ENCODE assay signal across 1 cellular context in genomic region chr2:72538486-72538885, GRCh38.
TF ChIP-seq lines count a peak whose summit lies in the region.

No MANE protein-coding gene starts in this region.

TF ChIP-seq in GM23338, 12 proteins besides CTCF, POLR2A, EP300 and RAD21 (continued from another document):
- TF ChIP-seq ZNF462 (CRISPR knock-in tag; IDR thresholded peaks at IDR 0.05) (no peak), EZH2 (IDR thresholded peaks at IDR 0.05; ENCODE audit: low read depth, unreplicated experiment) (no peak)
